16 cellular contexts compared by ENCODE assay signal in the genomic region with DNA sequence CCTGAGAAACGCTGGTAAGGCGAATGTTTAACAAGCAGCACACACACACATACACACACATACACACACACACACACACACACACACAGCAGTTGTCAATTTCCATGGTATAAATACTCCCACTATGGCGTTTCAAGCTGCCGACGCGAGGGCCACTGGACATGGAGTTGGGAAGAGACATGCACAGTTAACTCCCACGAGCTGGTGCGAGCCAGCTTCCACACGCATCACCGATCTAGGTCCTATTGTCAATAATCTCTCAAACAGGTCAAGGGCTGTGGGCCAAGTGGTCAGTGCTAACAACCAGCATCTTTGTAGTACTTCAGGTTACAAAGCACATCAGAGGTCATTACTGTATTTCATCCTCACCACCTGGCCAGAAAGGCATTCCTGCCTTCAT. TPM values are rescaled to one million over a fixed set of nuclear protein-coding genes. Genes with fewer than 3 reads are reported as not detected.
DNase-seq lines count a peak whose midpoint lies in the region; ATAC-seq and TF ChIP-seq lines count a peak whose summit lies in the region.
"Had no signal": no experiment of that assay in that cellular context is flagged by ENCODE, and none has a peak within 500 bp of the region (broad histone marks: within the 10 kb centered on the region; RNA-seq: fewer than 3 reads in every experiment).

No MANE protein-coding gene starts in this region.

- H3K4me1 ChIP-seq in cardiac muscle cell (ENCODE audit: low read depth) (peaks cover 25% of the 10 kb centered on the region), thymus (ENCODE audit: control insufficient read depth, insufficient read depth, low read length) (peaks cover 45% of the 10 kb centered on the region), mammary epithelial cell (ENCODE audit: insufficient read depth, low read length) (peaks cover under 1% of the 10 kb centered on the region)
- H3K4me1 ChIP-seq: pancreas, sigmoid colon had no signal

- no peak overlapping the region for H3K4me3 Mint-ChIP-seq in memory B cell

- H4K20me1 ChIP-seq in mammary epithelial cell (ENCODE audit: insufficient read depth, low read length), result no peaks in the 10 kb centered on the region

- H3K79me2 ChIP-seq in mammary epithelial cell (ENCODE audit: insufficient read depth, low read length), result peaks cover 9% of the 10 kb centered on the region

- intact Hi-C loops in left ventricle myocardium superior (cut with micrococcal nuclease) (no loop called here), mammary epithelial cell (cut with micrococcal nuclease) (no loop called here)

- H3K4me3 ChIP-seq in cardiac muscle cell (no peak overlapping the region), thymus (ENCODE audit: low read length) (no peak overlapping the region), mammary epithelial cell (replicated peaks in 1 of 3; ENCODE audit: insufficient read depth in 1 of 3, low read depth in 2 of 3, low read length in 3 of 3) (no peak overlapping the region)
- H3K4me3 ChIP-seq: left ventricle myocardium inferior, pancreas, sigmoid colon had no signal

- WGBS in thymus, result 98% methylated on average over 10 of the region's 10 CpGs
- WGBS in mammary epithelial cell (ENCODE audit: low coverage, missing lambda C conversion rate), result 96% methylated on average over 10 of the region's 10 CpGs

- TF ChIP-seq CTCF in cardiac muscle cell (IDR thresholded peaks at IDR 0.05; ENCODE audit: low read depth, low read length) (no peak), mammary epithelial cell (conservative IDR thresholded peaks at IDR 0.05 in 1 of 2, IDR thresholded peaks at IDR 0.05 in 1 of 2; ENCODE audit: extremely low read depth in 1 of 2, insufficient read depth in 1 of 2, low read depth in 1 of 2, low read length in 2 of 2) (no peak)

- H3K27me3 ChIP-seq in cardiac muscle cell (no peaks in the 10 kb centered on the region), thymus (ENCODE audit: control insufficient read depth, insufficient read depth) (no peaks in the 10 kb centered on the region), mammary epithelial cell (ENCODE audit: insufficient read depth, low read length) (peaks cover 2% of the 10 kb centered on the region)
- H3K27me3 ChIP-seq: pancreas, sigmoid colon had no signal

- H3K27me3 Mint-ChIP-seq in memory B cell, result no peaks in the 10 kb centered on the region

- H3K4me2 ChIP-seq in mammary epithelial cell (ENCODE audit: insufficient read depth, low read depth, low read length), result no peak overlapping the region

- CTCF ChIA-PET in mammary epithelial cell (lab: Charles Lee; ENCODE audit: low non-redundant PET), result no interaction called here

- ATAC-seq in left ventricle myocardium superior (no peak), memory B cell (ENCODE audit: low read depth) (no peak)

- no peak overlapping the region for H2AFZ ChIP-seq in mammary epithelial cell (ENCODE audit: low read depth, low read length)

- H3K36me3 Mint-ChIP-seq in memory B cell, result no peaks in the 10 kb centered on the region

- H3K27ac ChIP-seq in cardiac muscle cell (peak overlapping the region; percentile 30), thymus (ENCODE audit: low read depth) (peak overlapping the region; percentile 52), mammary epithelial cell (ENCODE audit: insufficient read depth, low read depth, low read length) (no peak overlapping the region)
- H3K27ac ChIP-seq: left ventricle myocardium inferior, pancreas, sigmoid colon, VCaP had no signal

- H3K36me3 ChIP-seq in cardiac muscle cell, result no peaks in the 10 kb centered on the region
- no peaks in the 10 kb centered on the region for H3K36me3 ChIP-seq in thymus (ENCODE audit: control insufficient read depth, insufficient read depth)
- no peaks in the 10 kb centered on the region for H3K36me3 ChIP-seq in mammary epithelial cell (ENCODE audit: insufficient read depth, low read length)
- H3K36me3 ChIP-seq: left ventricle myocardium inferior, pancreas, sigmoid colon had no signal

- H3K9me3 ChIP-seq in cardiac muscle cell (ENCODE audit: low read depth), result no peaks in the 10 kb centered on the region
- no peaks in the 10 kb centered on the region for H3K9me3 ChIP-seq in thymus (ENCODE audit: control insufficient read depth)
- no peaks in the 10 kb centered on the region for H3K9me3 ChIP-seq in mammary epithelial cell (replicated peaks; ENCODE audit: insufficient read depth, low read length)
- H3K9me3 ChIP-seq: left ventricle myocardium inferior, pancreas, sigmoid colon had no signal

- BruUV-seq in mammary epithelial cell (replicated peaks; lab: Mats Ljungman, UMichigan), result no TSS peak

- in situ Hi-C loops in mammary epithelial cell (cut with MboI; ENCODE audit: low sequenced_read_pairs in 2 of 2), result no loop called here

- DNase-seq in cardiac muscle cell (ENCODE audit: low read depth in 1 of 2, low spot score in 1 of 2), result no peak
- no peak for DNase-seq in left ventricle myocardium superior
- peak; percentile 51 for DNase-seq in activated CD8-positive, alpha-beta memory T cell treated with anti-CD3 and anti-CD28 coated beads, Interleukin-2, amount 50 U/mL, for 48 hours
- DNase-seq in memory B cell (ENCODE audit: low spot score in 2 of 2), result no peak
- no peak for DNase-seq in mammary epithelial cell
- DNase-seq in NCI-H2196 treated with DMSO at 0.1 percent for 48 hours (lab: John Stamatoyannopoulos, UW; ENCODE audit: unreplicated experiment), result no peak
- DNase-seq in activated effector memory CD4-positive, alpha-beta T cell treated with Interleukin-2 at 50 U/mL for 16 hours, result no peak
- DNase-seq: HCEC 1CT, left ventricle myocardium inferior, NCI-H1930, sigmoid colon, substantia nigra, SW 1271 had no signal

- dilution Hi-C loops in mammary epithelial cell (cut with HindIII; ENCODE audit: low sequenced_read_pairs), result loop anchor here (5.0 kb wide), 2 partner anchors 36 to 39 kb away; no protein-coding TSS in a partner anchor

- H3K27ac Mint-ChIP-seq in memory B cell, result peak overlapping the region; percentile 58

- H3K9ac ChIP-seq in mammary epithelial cell (ENCODE audit: insufficient read depth, low read length), result no peak overlapping the region

- no peaks in the 10 kb centered on the region for H3K9me3 Mint-ChIP-seq in memory B cell

- peaks cover 39% of the 10 kb centered on the region for H3K4me1 Mint-ChIP-seq in memory B cell

RNA-seq across cellular contexts. Expression of gene TRERF1, which starts 58.9 kb away (rescaled TPM):
- total RNA-seq in cardiac muscle cell (5.7 and 8.7 TPM in 2 replicates), left ventricle myocardium superior (1.8 TPM), mammary epithelial cell (1 to 10 TPM in 1 of 2 donors, under 1 TPM in 1; 0.33 to 4.9 TPM)
- polyA plus RNA-seq in cardiac muscle cell (6.4 and 7.6 TPM in 2 replicates), thymus (8.9 TPM), mammary epithelial cell (3.7 TPM)
- polyA minus RNA-seq in mammary epithelial cell, result 10.7 TPM
